19 cellular contexts compared by ENCODE assay signal in genomic region chr10:73813333-73813732, GRCh38.
"Had no signal": no experiment of that assay in that cellular context is flagged by ENCODE, and none has a peak within 500 bp of the region (broad histone marks: within the 10 kb centered on the region; RNA-seq: fewer than 3 reads in every experiment).

No MANE protein-coding gene starts in this region.

- H3K27ac Mint-ChIP-seq: activated CD4-positive, alpha-beta memory T cell treated with anti-CD3 and anti-CD28 coated beads, Interleukin-2, amount 10 ng/mL, durations not matched to agents 7 days and 5 days; endodermal cell had no signal

- ATAC-seq: activated T-cell treated with anti-CD3 and anti-CD28 coated beads, Interleukin-2, amount 50 U/mL, for 4 hours; gastroesophageal sphincter; left lobe of liver; right cardiac atrium; stimulated activated naive CD8-positive, alpha-beta T cell treated with anti-CD3 and anti-CD28 coated beads, Interleukin-15, Interleukin-2, amounts not matched to agents 100 U/mL and 50 U/mL, for 24 hours; T-helper 17 cell had no signal

- H3K36me3 ChIP-seq: breast epithelium had no signal

- H3K4me1 ChIP-seq: breast epithelium had no signal

- H3K27me3 Mint-ChIP-seq: activated CD4-positive, alpha-beta memory T cell treated with anti-CD3 and anti-CD28 coated beads, Interleukin-2, amount 10 ng/mL, durations not matched to agents 7 days and 5 days; T-helper 17 cell had no signal

- H3K4me3 Mint-ChIP-seq: activated CD4-positive, alpha-beta memory T cell treated with anti-CD3 and anti-CD28 coated beads, Interleukin-2, amount 10 ng/mL, durations not matched to agents 7 days and 5 days; activated T-cell treated with anti-CD3 and anti-CD28 coated beads, Interleukin-2, amount 50 U/mL, for 4 hours had no signal

- H3K9me3 ChIP-seq: breast epithelium, gastroesophageal sphincter, transverse colon had no signal

- H3K27me3 ChIP-seq: breast epithelium, gastroesophageal sphincter, transverse colon had no signal

- H3K4me3 ChIP-seq: breast epithelium, gastroesophageal sphincter, skin epidermis, transverse colon had no signal

- H3K9me3 Mint-ChIP-seq: activated CD4-positive, alpha-beta memory T cell treated with anti-CD3 and anti-CD28 coated beads, Interleukin-2, amount 10 ng/mL, durations not matched to agents 7 days and 5 days; activated T-cell treated with anti-CD3 and anti-CD28 coated beads, Interleukin-2, amount 50 U/mL, for 4 hours; endodermal cell had no signal

- DNase-seq: activated CD4-positive, alpha-beta memory T cell treated with anti-CD3 and anti-CD28 coated beads, Interleukin-2, amount 10 ng/mL, durations not matched to agents 7 days and 5 days; activated CD4-positive, alpha-beta T cell treated with anti-CD3 and anti-CD28 coated beads for 4 hours; activated gamma-delta T cell; activated T-cell treated with anti-CD3 and anti-CD28 coated beads, Interleukin-2, amount 50 U/mL, for 4 hours; aorta; dermis blood vessel endothelial cell; erythroblast; right cardiac atrium; SIG-M5; stimulated activated CD4-positive, alpha-beta T cell treated with anti-CD3 and anti-CD28 coated beads, Interleukin-4, amount 100 ng/mL, for 4 hours; stimulated activated CD8-positive, alpha-beta memory T cell treated with anti-CD3 and anti-CD28 coated beads, Interleukin-4, amount 100 ng/mL, for 48 hours; stimulated activated naive CD8-positive, alpha-beta T cell treated with anti-CD3 and anti-CD28 coated beads, Interleukin-15, Interleukin-2, amounts not matched to agents 100 U/mL and 50 U/mL, for 24 hours; T-helper 17 cell; transverse colon had no signal
